ENCODE assay signal across 9 cellular contexts in the genomic region with DNA sequence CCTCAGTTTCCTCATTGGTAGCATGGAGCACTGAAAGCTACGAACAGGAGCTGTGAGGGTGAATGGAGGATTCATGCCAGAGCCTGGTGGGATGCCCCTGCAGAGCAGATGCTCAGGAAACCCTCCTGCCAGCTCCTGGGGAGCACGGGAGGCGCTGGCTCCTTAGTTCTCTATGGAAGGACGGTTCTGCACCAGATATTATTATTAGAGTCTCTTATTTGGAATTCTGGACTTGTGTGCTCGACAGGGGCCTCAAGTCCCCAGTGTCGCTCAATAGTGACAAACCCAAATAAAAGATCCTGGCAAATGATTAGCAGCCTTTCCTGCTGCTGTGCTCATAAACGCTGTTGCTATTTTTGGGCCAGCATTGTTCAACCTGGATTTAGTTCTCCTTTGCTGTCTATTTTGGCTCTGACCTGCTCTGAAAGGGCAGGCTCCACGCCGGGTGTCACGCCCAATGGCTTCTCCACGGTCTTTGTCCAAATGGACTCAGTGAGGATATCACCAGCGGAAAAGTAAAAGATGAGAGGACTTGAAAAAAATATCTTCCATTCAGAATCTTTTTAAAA. TPM values are rescaled to one million over a fixed set of nuclear protein-coding genes. Genes with fewer than 3 reads are reported as not detected.
DNase-seq lines count a peak whose midpoint lies in the region; ATAC-seq and TF ChIP-seq lines count a peak whose summit lies in the region.
"Had no signal": no experiment of that assay in that cellular context is flagged by ENCODE, and none has a peak within 500 bp of the region (broad histone marks: within the 10 kb centered on the region; RNA-seq: fewer than 3 reads in every experiment).

No MANE protein-coding gene starts in this region.

- H4K8ac ChIP-seq in trophoblast cell (ENCODE audit: low read depth, low read length), result no peak overlapping the region

- H2BK5ac ChIP-seq in trophoblast cell (ENCODE audit: low read depth, low read length, poor library complexity), result peak overlapping the region; percentile 83

- peak overlapping the region; percentile 57 to 85 (median 76) for H3K4me3 Mint-ChIP-seq in CD8-positive, alpha-beta memory T cell

- WGBS in esophagus, 2 donors, result 66 to 69% methylated on average over 12 of the region's 12 CpGs
- no CpG with 5 or more reads among the region's 12 CpGs for WGBS in trophoblast cell (ENCODE audit: extremely low coverage, insufficient coverage, insufficient read length)

- H4K91ac ChIP-seq in trophoblast cell (ENCODE audit: low read depth, low read length), result peak overlapping the region; percentile 93

- H2BK12ac ChIP-seq in trophoblast cell (ENCODE audit: low read length), result peak overlapping the region; percentile 97

- H3K79me1 ChIP-seq in trophoblast cell (ENCODE audit: low read length), result peaks cover 37% of the 10 kb centered on the region

- H3K27ac Mint-ChIP-seq in CD8-positive, alpha-beta memory T cell, result peak overlapping the region in 1 of 8 donors; percentile 99

- H3K27me3 ChIP-seq in CD8-positive, alpha-beta memory T cell (ENCODE audit: insufficient read depth, low read length, poor library complexity, severe bottlenecking), result no peaks in the 10 kb centered on the region
- no peaks in the 10 kb centered on the region for H3K27me3 ChIP-seq in esophagus (ENCODE audit: control insufficient read depth in 1 of 2, insufficient read depth in 2 of 2, low read length in 2 of 2)
- no peaks in the 10 kb centered on the region for H3K27me3 ChIP-seq in trophoblast cell (ENCODE audit: insufficient read depth, low read length)

- POLR2A ChIA-PET in CD8-positive, alpha-beta memory T cell (lab: Charles Lee), result interaction anchor here (0.5 to 15.3 kb wide), 4 partner anchors 25 to 324 kb away, joined by 3 to 505 read pairs (median 4); a partner anchor contains a TSS

- H2AFZ ChIP-seq in trophoblast cell (ENCODE audit: insufficient read depth, low read length, poor library complexity), result no peak overlapping the region

- H3K36me3 ChIP-seq in CD8-positive, alpha-beta memory T cell (ENCODE audit: insufficient read depth, low read length), result no peaks in the 10 kb centered on the region
- H3K36me3 ChIP-seq in esophagus (ENCODE audit: control insufficient read depth in 2 of 2, insufficient read depth in 2 of 2, low read length in 1 of 2), result no peaks in the 10 kb centered on the region
- H3K36me3 ChIP-seq in trophoblast cell (ENCODE audit: control insufficient read depth in 1 of 2, insufficient read depth in 2 of 2, low read length in 2 of 2), result no peaks in the 10 kb centered on the region

- CTCF ChIA-PET in CD8-positive, alpha-beta memory T cell (lab: Charles Lee), result interaction anchor here (0.9 to 11.0 kb wide), 5 partner anchors 9 to 138 kb away, joined by 3 to 120 read pairs (median 3); a partner anchor contains a TSS

- H3K18ac ChIP-seq in trophoblast cell (ENCODE audit: low read length), result peak overlapping the region; percentile 78

- no peak overlapping the region for H3K4me2 ChIP-seq in trophoblast cell (ENCODE audit: low read length)

- no peak for DNase-seq in CD8-positive, alpha-beta memory T cell
- no peak for DNase-seq in trophoblast cell
- no peak for DNase-seq in LoVo (ENCODE audit: low spot score)
- DNase-seq: NCI-H187 had no signal

- no peaks in the 10 kb centered on the region for H3K36me3 Mint-ChIP-seq in CD8-positive, alpha-beta memory T cell

- peak overlapping the region; percentile 47 for H2AK5ac ChIP-seq in trophoblast cell (ENCODE audit: low read length)

- peak overlapping the region; percentile 10 for H4K12ac ChIP-seq in trophoblast cell (ENCODE audit: low read depth, low read length)

- no peaks in the 10 kb centered on the region for H3K27me3 Mint-ChIP-seq in CD8-positive, alpha-beta memory T cell

- H3K14ac ChIP-seq in trophoblast cell (ENCODE audit: low read length), result peak overlapping the region; percentile 38

- H3K23ac ChIP-seq in trophoblast cell (ENCODE audit: low read length), result no peak overlapping the region

- H3K4ac ChIP-seq in trophoblast cell (ENCODE audit: low read depth, low read length), result peak overlapping the region; percentile 17

- ATAC-seq in HG03460 (IDR thresholded peaks at IDR 0.05; ENCODE audit: unreplicated experiment) (no peak), HG03520 (IDR thresholded peaks at IDR 0.05; ENCODE audit: unreplicated experiment) (no peak), GM18870 (IDR thresholded peaks at IDR 0.05; ENCODE audit: unreplicated experiment) (no peak)

- H3K4me3 ChIP-seq in CD8-positive, alpha-beta memory T cell (ENCODE audit: low read length), result peak overlapping the region; percentile 8
- H3K4me3 ChIP-seq in esophagus (ENCODE audit: low read depth in 1 of 2, low read length in 2 of 2), result no peak overlapping the region
- H3K4me3 ChIP-seq in trophoblast cell (ENCODE audit: low read depth, low read length), result no peak overlapping the region

- no peaks in the 10 kb centered on the region for H3K9me3 ChIP-seq in CD8-positive, alpha-beta memory T cell (ENCODE audit: low read length)
- H3K9me3 ChIP-seq in esophagus (ENCODE audit: control insufficient read depth in 2 of 2, insufficient read depth in 1 of 2, low read depth in 1 of 2, low read length in 1 of 2), result no peaks in the 10 kb centered on the region
- H3K9me3 ChIP-seq in trophoblast cell (ENCODE audit: insufficient read depth, low read depth, low read length), result no peaks in the 10 kb centered on the region

- peaks cover 3% of the 10 kb centered on the region for H3K79me2 ChIP-seq in trophoblast cell (ENCODE audit: control insufficient read depth, insufficient read depth, low read length, poor library complexity)

- H3K9me3 Mint-ChIP-seq in CD8-positive, alpha-beta memory T cell, result no peaks in the 10 kb centered on the region

- H3K27ac ChIP-seq in CD8-positive, alpha-beta memory T cell (ENCODE audit: low read depth, low read length), result peak overlapping the region; percentile 98
- peak overlapping the region; percentile 43 to 58 for H3K27ac ChIP-seq in esophagus (ENCODE audit: low read depth in 2 of 2, low read length in 1 of 2)
- peak overlapping the region; percentile 94 for H3K27ac ChIP-seq in trophoblast cell (ENCODE audit: low read depth, low read length)

- peaks cover 92% of the 10 kb centered on the region for H3K4me1 ChIP-seq in CD8-positive, alpha-beta memory T cell (ENCODE audit: insufficient read depth, low read length)
- H3K4me1 ChIP-seq in esophagus (ENCODE audit: control insufficient read depth in 2 of 2, insufficient read depth in 2 of 2, low read length in 1 of 2), result peaks cover 8 to 28% of the 10 kb centered on the region in 2 donors
- H3K4me1 ChIP-seq in trophoblast cell (ENCODE audit: control insufficient read depth in 1 of 2, insufficient read depth in 2 of 2, low read length in 2 of 2), result peaks cover 30 to 43% of the 10 kb centered on the region in 2 experiments

- peak overlapping the region; percentile 89 for H2BK120ac ChIP-seq in trophoblast cell (ENCODE audit: insufficient read depth, low read length, poor library complexity)

- H3K4me1 Mint-ChIP-seq in CD8-positive, alpha-beta memory T cell, result peaks cover 0 to 16% (median under 1%) of the 10 kb centered on the region in 3 donors

- no peak overlapping the region for H3K9ac ChIP-seq in trophoblast cell (ENCODE audit: low read length)

TF ChIP-seq in PFSK-1, 5 proteins besides CTCF, POLR2A, EP300 and RAD21:
- no peak for TF ChIP-seq POLR2AphosphoS5 (IDR thresholded peaks at IDR 0.05; ENCODE audit: low read depth, low read length)
- 0 out of 2 replicates have a peak, but pooled peaks have one; percentile 5 for TF ChIP-seq TAF1 (IDR thresholded peaks at IDR 0.05; ENCODE audit: borderline replicate concordance, insufficient read depth, low read length)

RNA-seq across cellular contexts. Expression of a gene that starts 23.0 kb away (rescaled TPM):
- total RNA-seq in CD8-positive, alpha-beta memory T cell, result 100 to 1,000 TPM; 187 to 192 TPM
- polyA plus RNA-seq in CD8-positive, alpha-beta memory T cell, result 883 TPM
- polyA plus RNA-seq in PFSK-1 (2012; ENCODE audit: insufficient read length, low read depth), result 54.0 TPM
- polyA plus RNA-seq in esophagus, result 10 to 100 TPM; 41.6 to 44.7 TPM
- polyA plus RNA-seq in trophoblast cell (2013), result 113 TPM in 2 replicates

Comparison
In these comparisons a context has a peak if more than half of its experiments do, and no peak if none do; other contexts are left out.
1. RNA of a gene that starts 23.0 kb away (polyA plus RNA-seq): 883 TPM in CD8-positive, alpha-beta memory T cell (single experiment); 41.6 to 44.7 TPM in esophagus; every median in the first group is over 10 times any median in the second.
2. Peak in every context shown above with its lines, with median percentiles within 50 percentile points of each other: H3K27ac ChIP-seq.